8 cellular contexts compared by ENCODE assay signal in genomic region chr4:173538148-173538902, GRCh38. TPM values are rescaled to one million over a fixed set of nuclear protein-coding genes. Genes with fewer than 3 reads are reported as not detected.
A peak's percentile ranks its signal among the peaks of the same experiment; 100 is the strongest.
DNase-seq lines count a peak whose midpoint lies in the region; ATAC-seq, FAIRE-seq and TF ChIP-seq lines count a peak whose summit lies in the region.

No MANE protein-coding gene starts in this region.

- intact Hi-C loops in left colon (cut with DNase I, micrococcal nuclease) = loop anchor here in 1 of 2 donors (10.0 kb wide), 1 partner anchor 616 kb away; no protein-coding TSS in a partner anchor

- H3K27me3 ChIP-seq in HUES6 (ENCODE audit: control insufficient read depth, insufficient read depth, low read length) = peaks cover 98% of the 10 kb centered on the region
- H3K27me3 ChIP-seq in suprapubic skin = peaks cover 100% of the 10 kb centered on the region

- TF ChIP-seq CTCF in suprapubic skin (IDR thresholded peaks at IDR 0.05) = no peak

- WGBS in suprapubic skin = 8% methylated on average over 33 of the region's 59 CpGs

- ATAC-seq in activated T-helper 17 cell treated with anti-CD3 and anti-CD28 coated beads, Interleukin-2, amount 50 U/mL, for 72 hours (replicated peaks) = no peak
- peak; percentile 72 for ATAC-seq in left colon

- H3K9me3 ChIP-seq in HUES6 (ENCODE audit: control insufficient read depth, insufficient read depth, low read depth, low read length) = no peaks in the 10 kb centered on the region
- no peaks in the 10 kb centered on the region for H3K9me3 ChIP-seq in suprapubic skin

- TF ChIP-seq EP300 in suprapubic skin (IDR thresholded peaks at IDR 0.05) = no peak

- H3K4me3 Mint-ChIP-seq in activated T-helper 17 cell treated with anti-CD3 and anti-CD28 coated beads, Interleukin-2, amount 50 U/mL, for 72 hours = peak overlapping the region; percentile 63

- DNase-seq in CD1c-positive myeloid dendritic cell (ENCODE audit: extremely low spot score) (peak; percentile 46), left colon (no peak), suprapubic skin (ENCODE audit: low spot score in 2 of 2) (no peak), urothelium cell line (ENCODE audit: low spot score) (no peak), NCI-H2029 treated with DMSO at 0.1 percent for 48 hours (lab: John Stamatoyannopoulos, UW) (no peak), foreskin melanocyte (no peak)

- H3K36me3 Mint-ChIP-seq in activated T-helper 17 cell treated with anti-CD3 and anti-CD28 coated beads, Interleukin-2, amount 50 U/mL, for 72 hours (ENCODE audit: low read depth) = no peaks in the 10 kb centered on the region

- H3K27ac Mint-ChIP-seq in activated T-helper 17 cell treated with anti-CD3 and anti-CD28 coated beads, Interleukin-2, amount 50 U/mL, for 72 hours = no peak overlapping the region

- 0 out of 2 replicates have a peak, but pooled peaks cover 5% of the 10 kb centered on the region for H3K4me1 ChIP-seq in HUES6 (ENCODE audit: control insufficient read depth, insufficient read depth, low read length)
- peaks cover 15% of the 10 kb centered on the region for H3K4me1 ChIP-seq in suprapubic skin

- no peak for TF ChIP-seq POLR2A in suprapubic skin (IDR thresholded peaks at IDR 0.05)

- no peaks in the 10 kb centered on the region for H3K36me3 ChIP-seq in HUES6 (ENCODE audit: control insufficient read depth, insufficient read depth, low read length)
- H3K36me3 ChIP-seq in suprapubic skin = no peaks in the 10 kb centered on the region

- peak overlapping the region; percentile 9 for H3K9ac ChIP-seq in HUES6 (ENCODE audit: low read length)

- H3K4me3 ChIP-seq in HUES6 (ENCODE audit: low read depth, low read length) = peak overlapping the region; percentile 53
- peak overlapping the region; percentile 50 for H3K4me3 ChIP-seq in suprapubic skin

- H3K27ac ChIP-seq in HUES6 (ENCODE audit: low read depth, low read length) (no peak overlapping the region), suprapubic skin (peak overlapping the region; percentile 67)

- peaks cover 74% of the 10 kb centered on the region for H3K27me3 Mint-ChIP-seq in activated T-helper 17 cell treated with anti-CD3 and anti-CD28 coated beads, Interleukin-2, amount 50 U/mL, for 72 hours

- H3K4me1 Mint-ChIP-seq in activated T-helper 17 cell treated with anti-CD3 and anti-CD28 coated beads, Interleukin-2, amount 50 U/mL, for 72 hours = peaks cover 8% of the 10 kb centered on the region

- peaks cover 7% of the 10 kb centered on the region for H3K9me3 Mint-ChIP-seq in activated T-helper 17 cell treated with anti-CD3 and anti-CD28 coated beads, Interleukin-2, amount 50 U/mL, for 72 hours

- FAIRE-seq in urothelium cell line (lab: Jason Lieb, UNC) = no peak

RNA-seq across cellular contexts. Expression of gene HAND2, which starts 8.3 kb away (rescaled TPM):
- total RNA-seq in activated T-helper 17 cell treated with anti-CD3 and anti-CD28 coated beads, Interleukin-2, amount 50 U/mL, for 72 hours = not detected
- total RNA-seq in left colon (10 to 100 TPM in 1 of 2 donors, 1 to 10 TPM in 1; 2.0 to 18.9 TPM), suprapubic skin (1 to 10 TPM in 3 of 4 donors, under 1 TPM in 1; 0.96 to 5.0 (median 3.3) TPM)
